ENCODE assay signal across 2 cellular contexts in the genomic region with DNA sequence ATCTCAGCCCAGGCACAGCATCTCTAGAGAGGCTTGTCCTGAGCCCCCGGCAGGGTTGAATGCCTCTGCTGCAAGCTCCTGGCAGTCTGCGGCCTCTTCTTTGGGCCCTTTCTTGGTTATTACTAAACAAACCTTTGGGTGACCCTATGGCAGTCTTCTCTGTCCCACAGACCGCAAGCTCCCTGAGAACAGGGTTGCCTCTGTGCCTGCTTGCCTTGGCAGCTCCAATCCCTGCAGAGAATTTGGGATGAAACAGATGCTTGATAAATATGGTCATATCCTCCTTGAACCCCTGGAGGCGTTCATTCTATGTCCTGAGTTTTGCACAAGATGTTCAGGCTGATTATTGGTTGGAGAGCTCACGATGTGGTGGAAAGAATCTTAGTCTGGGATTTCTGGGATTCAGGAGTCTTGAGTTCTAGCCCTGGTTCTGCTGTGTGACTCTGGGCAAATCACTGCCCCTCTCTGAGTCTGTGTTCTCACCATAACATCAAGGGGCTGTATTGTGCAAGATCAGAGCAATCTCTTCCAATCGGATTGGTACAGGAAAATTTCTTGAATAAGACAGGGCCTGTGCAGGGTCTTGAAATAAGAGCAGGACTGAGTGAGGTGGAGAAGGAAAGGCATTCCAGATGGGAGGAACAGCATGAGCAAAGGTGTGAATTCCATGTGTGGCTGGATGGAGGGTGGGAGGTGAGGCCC.
TF ChIP-seq lines count a peak whose summit lies in the region.

No MANE protein-coding gene starts in this region.

TF ChIP-seq in IMR-90, 13 proteins besides CTCF, POLR2A, EP300 and RAD21:
- no peak for TF ChIP-seq ELK1 (IDR thresholded peaks at IDR 0.05; ENCODE audit: borderline replicate concordance, low read depth, low read length)
- TF ChIP-seq CEBPB (IDR thresholded peaks at IDR 0.05; ENCODE audit: low read depth, low read length): peak; percentile 36; the same call in 1 of the 2 replicates

TF ChIP-seq in HEK293T, 16 proteins besides CTCF, POLR2A, EP300 and RAD21:
- TF ChIP-seq ARNT (IDR thresholded peaks at IDR 0.05) (no peak), ZNF384 (IDR thresholded peaks at IDR 0.05) (no peak), ELF4 (IDR thresholded peaks at IDR 0.05) (no peak), CTBP1 (IDR thresholded peaks at IDR 0.05; ENCODE audit: borderline replicate concordance) (no peak), FOXM1 (IDR thresholded peaks at IDR 0.05; ENCODE audit: borderline replicate concordance) (no peak), PKNOX1 (IDR thresholded peaks at IDR 0.05) (no peak), SUZ12 (IDR thresholded peaks at IDR 0.05) (no peak), NFRKB (IDR thresholded peaks at IDR 0.05) (no peak), FOXK2 (IDR thresholded peaks at IDR 0.05) (no peak), LEF1 (IDR thresholded peaks at IDR 0.05; ENCODE audit: borderline replicate concordance) (no peak), FOXA1 (IDR thresholded peaks at IDR 0.05) (no peak), HDGF (IDR thresholded peaks at IDR 0.05; ENCODE audit: borderline replicate concordance) (no peak), SP1 (IDR thresholded peaks at IDR 0.05) (no peak), BHLHE40 (IDR thresholded peaks at IDR 0.05; ENCODE audit: borderline replicate concordance) (no peak), L3MBTL2 (conservative IDR thresholded peaks at IDR 0.05) (no peak), TARDBP (IDR thresholded peaks at IDR 0.05) (no peak)
